14 cellular contexts compared by ENCODE assay signal in genomic region chr15:79030470-79030869, GRCh38.
A peak's percentile ranks its signal among the peaks of the same experiment; 100 is the strongest.
DNase-seq lines count a peak whose midpoint lies in the region; ATAC-seq and TF ChIP-seq lines count a peak whose summit lies in the region.
"Had no signal": no experiment of that assay in that cellular context is flagged by ENCODE, and none has a peak within 500 bp of the region (broad histone marks: within the 10 kb centered on the region; RNA-seq: fewer than 3 reads in every experiment).

No MANE protein-coding gene starts in this region.

- intact Hi-C loops in PC-3 (cut with micrococcal nuclease): no loop called here

- no peaks in the 10 kb centered on the region for H3K79me2 ChIP-seq in PC-3 (ENCODE audit: low read length)
- no peaks in the 10 kb centered on the region for H3K79me2 ChIP-seq in neural progenitor cell (ENCODE audit: low read depth)

- peaks cover 6% of the 10 kb centered on the region for H3K4me1 Mint-ChIP-seq in neural progenitor cell
- H3K4me1 Mint-ChIP-seq: CD8-positive, alpha-beta memory T cell had no signal

- no peaks in the 10 kb centered on the region for H3K9me3 ChIP-seq in PC-3 (ENCODE audit: low read length)
- H3K9me3 ChIP-seq in neural progenitor cell (ENCODE audit: low read depth): no peaks in the 10 kb centered on the region
- H3K9me3 ChIP-seq: MG63 had no signal

- no peak overlapping the region for H3K27ac Mint-ChIP-seq in neural progenitor cell
- H3K27ac Mint-ChIP-seq: CD8-positive, alpha-beta memory T cell had no signal

- POLR2A ChIA-PET in PC-3 (lab: Charles Lee; ENCODE audit: unreplicated experiment): no interaction called here

- peaks cover 3% of the 10 kb centered on the region for H3K9me3 Mint-ChIP-seq in neural progenitor cell
- H3K9me3 Mint-ChIP-seq: CD8-positive, alpha-beta memory T cell had no signal

- BruUV-seq in PC-3 (replicated peaks; lab: Mats Ljungman, UMichigan): no TSS peak

- H3F3A ChIP-seq in PC-3 (ENCODE audit: low read length, unreplicated experiment) (no peaks in the 10 kb centered on the region), neural progenitor cell (ENCODE audit: low read depth) (no peaks in the 10 kb centered on the region)

- DNase-seq in PC-3 (no peak), choroid plexus epithelial cell (ENCODE audit: low read depth) (no peak), neural progenitor cell (ENCODE audit: low spot score) (no peak), hippocampal formation (lab: John Stamatoyannopoulos, UW) (no peak)
- DNase-seq: CD8-positive, alpha-beta memory T cell; MG63; NCI-H1105; NCI-H1694 treated with DMSO at 0.1 percent for 48 hours; NCI-H446; NCI-H748 treated with DMSO at 0.1 percent for 48 hours had no signal

- no peaks in the 10 kb centered on the region for H4K20me1 ChIP-seq in PC-3 (ENCODE audit: low read length)
- no peaks in the 10 kb centered on the region for H4K20me1 ChIP-seq in neural progenitor cell (ENCODE audit: low read depth)

- no peak overlapping the region for H3K27ac ChIP-seq in PC-3 (ENCODE audit: low read length)
- no peak overlapping the region for H3K27ac ChIP-seq in neural progenitor cell
- H3K27ac ChIP-seq: KMS-11 had no signal

- H3K4me2 ChIP-seq in PC-3 (ENCODE audit: low read length) (no peak overlapping the region), neural progenitor cell (no peak overlapping the region)
- H3K4me2 ChIP-seq: KMS-11 had no signal

- no peaks in the 10 kb centered on the region for H3K9me2 ChIP-seq in PC-3 (replicated peaks; ENCODE audit: low read length)

- H2AFZ ChIP-seq in PC-3 (ENCODE audit: low read length): no peak overlapping the region
- no peak overlapping the region for H2AFZ ChIP-seq in neural progenitor cell (replicated peaks)

- TF ChIP-seq CTCF in GM12873 (IDR thresholded peaks at IDR 0.05; ENCODE audit: insufficient read depth, low read depth, low read length, missing control alignments) (peak; percentile 12), PC-3 (conservative IDR thresholded peaks at IDR 0.05; ENCODE audit: low read depth, low read length) (peak; percentile 32; the same call in 1 of the 2 replicates), choroid plexus epithelial cell (conservative IDR thresholded peaks at IDR 0.05; ENCODE audit: low read depth, low read length) (peak; percentile 23), neural progenitor cell (IDR thresholded peaks at IDR 0.05) (peak; percentile 8)

- no peaks in the 10 kb centered on the region for H3K36me3 ChIP-seq in PC-3 (ENCODE audit: low read depth, low read length)
- H3K36me3 ChIP-seq in neural progenitor cell: no peaks in the 10 kb centered on the region
- H3K36me3 ChIP-seq: MG63 had no signal

- H3K36me3 Mint-ChIP-seq in neural progenitor cell: no peaks in the 10 kb centered on the region
- H3K36me3 Mint-ChIP-seq: CD8-positive, alpha-beta memory T cell had no signal

- H3K27me3 ChIP-seq in PC-3 (ENCODE audit: low read length): no peaks in the 10 kb centered on the region
- H3K27me3 ChIP-seq in neural progenitor cell: no peaks in the 10 kb centered on the region
- H3K27me3 ChIP-seq: MG63 had no signal

- no peaks in the 10 kb centered on the region for H3K4me1 ChIP-seq in PC-3 (ENCODE audit: insufficient read depth, low read length)
- H3K4me1 ChIP-seq in neural progenitor cell: peaks cover 7% of the 10 kb centered on the region

- no peak overlapping the region for H3K4me3 Mint-ChIP-seq in neural progenitor cell
- H3K4me3 Mint-ChIP-seq: CD8-positive, alpha-beta memory T cell had no signal

- CTCF ChIA-PET in PC-3 (lab: Charles Lee): no interaction called here

- no peak for ATAC-seq in PC-3
- ATAC-seq in HG02623 (IDR thresholded peaks at IDR 0.05; ENCODE audit: unreplicated experiment): no peak
- no peak for ATAC-seq in GM21576 (IDR thresholded peaks at IDR 0.05; ENCODE audit: unreplicated experiment)

- H3K4me3 ChIP-seq in PC-3 (ENCODE audit: low read length) (no peak overlapping the region), choroid plexus epithelial cell (ENCODE audit: low read depth, low read length) (no peak overlapping the region), neural progenitor cell (no peak overlapping the region)
- H3K4me3 ChIP-seq: MG63 had no signal

- peaks cover 9% of the 10 kb centered on the region for H3K27me3 Mint-ChIP-seq in neural progenitor cell (ENCODE audit: insufficient read depth, low read depth)

- no peak overlapping the region for H3K9ac ChIP-seq in PC-3 (ENCODE audit: low read length)
- no peak overlapping the region for H3K9ac ChIP-seq in neural progenitor cell
- H3K9ac ChIP-seq: KMS-11 had no signal
